Comparison of ENCODE assay signal across 1 cellular context in the genomic region with DNA sequence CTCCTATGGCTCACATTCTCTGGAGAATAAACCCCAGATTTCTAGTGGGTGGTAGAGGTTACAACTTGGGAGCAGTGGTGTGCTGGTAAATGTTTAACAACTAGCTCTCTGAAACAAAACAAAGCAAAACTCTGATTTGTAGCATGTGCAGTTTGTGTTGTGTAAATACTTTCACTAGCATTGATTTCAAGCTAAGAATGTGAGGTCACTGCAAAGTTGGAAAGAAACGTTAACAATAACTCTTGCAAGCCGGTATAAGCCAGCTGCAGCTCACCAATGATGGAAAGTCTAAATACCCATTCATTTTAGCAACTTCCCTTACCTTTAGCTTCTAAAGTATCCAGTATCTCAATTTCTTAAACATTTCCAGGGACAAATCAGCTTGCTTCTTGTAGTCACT.
TF ChIP-seq lines count a peak whose summit lies in the region.

No MANE protein-coding gene starts in this region.

TF ChIP-seq in IMR-90, 13 proteins besides CTCF, POLR2A, EP300 and RAD21 (continued from another document):
- TF ChIP-seq, protein P1, sequence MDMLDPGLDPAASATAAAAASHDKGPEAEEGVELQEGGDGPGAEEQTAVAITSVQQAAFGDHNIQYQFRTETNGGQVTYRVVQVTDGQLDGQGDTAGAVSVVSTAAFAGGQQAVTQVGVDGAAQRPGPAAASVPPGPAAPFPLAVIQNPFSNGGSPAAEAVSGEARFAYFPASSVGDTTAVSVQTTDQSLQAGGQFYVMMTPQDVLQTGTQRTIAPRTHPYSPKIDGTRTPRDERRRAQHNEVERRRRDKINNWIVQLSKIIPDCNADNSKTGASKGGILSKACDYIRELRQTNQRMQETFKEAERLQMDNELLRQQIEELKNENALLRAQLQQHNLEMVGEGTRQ (IDR thresholded peaks at IDR 0.05; ENCODE audit: low read depth, low read length) = no peak
- TF ChIP-seq BHLHE40 (IDR thresholded peaks at IDR 0.05; ENCODE audit: low read depth, low read length) = no peak
- TF ChIP-seq MAFK (IDR thresholded peaks at IDR 0.05; ENCODE audit: low read depth, low read length) = no peak
- TF ChIP-seq SMC3 (IDR thresholded peaks at IDR 0.05; ENCODE audit: low read depth, low read length) = no peak
- no peak for TF ChIP-seq CHD1 (IDR thresholded peaks at IDR 0.05; ENCODE audit: low read depth, low read length)
- TF ChIP-seq RCOR1 (IDR thresholded peaks at IDR 0.05; ENCODE audit: insufficient replicate concordance, low read length) = no peak
